1 cellular context compared by ENCODE assay signal in genomic region chr17:59220328-59221158, GRCh38.
TF ChIP-seq lines count a peak whose summit lies in the region.

GDPD1 (plus strand) TSS chr17:59220511; CDS start chr17:59220610, 99 bp downstream.

TF ChIP-seq in K562, 482 proteins besides CTCF, POLR2A, EP300 and RAD21 (continued from another document and continues in another):
- TF ChIP-seq ZNF512 (tag; IDR thresholded peaks at IDR 0.05) (no peak), MECOM (CRISPR knock-in tag; IDR thresholded peaks at IDR 0.05) (no peak), ZNF175 (CRISPR knock-in tag; IDR thresholded peaks at IDR 0.05; ENCODE audit: low read depth) (no peak), PATZ1 (CRISPR knock-in tag; IDR thresholded peaks at IDR 0.05; ENCODE audit: borderline replicate concordance) (no peak), CEBPB (tag; IDR thresholded peaks at IDR 0.05) (peak; percentile 34), MXI1 (IDR thresholded peaks at IDR 0.05; ENCODE audit: low read depth, low read length) (no peak), RBM17 (IDR thresholded peaks at IDR 0.05; ENCODE audit: borderline replicate concordance, low read depth, low read length) (no peak), ZNF589 (CRISPR knock-in tag; IDR thresholded peaks at IDR 0.05; ENCODE audit: low read depth) (no peak), NFRKB (IDR thresholded peaks at IDR 0.05; ENCODE audit: low read depth) (no peak; the same call in 1 of the 2 replicates), E4F1 (CRISPR knock-in tag; IDR thresholded peaks at IDR 0.05; ENCODE audit: borderline replicate concordance) (no peak), MTA1 (IDR thresholded peaks at IDR 0.05; ENCODE audit: borderline replicate concordance) (peak; percentile 63), THRAP3 (IDR thresholded peaks at IDR 0.05; ENCODE audit: borderline replicate concordance) (no peak), ZMIZ1 (IDR thresholded peaks at IDR 0.05; ENCODE audit: low read depth in 2 of 2, low read length in 2 of 2) (no peak), SETDB1 (IDR thresholded peaks at IDR 0.05; ENCODE audit: low read length) (no peak), SPI1 (IDR thresholded peaks at IDR 0.05; ENCODE audit: borderline replicate concordance, low read depth, low read length) (no peak), SAFB2 (IDR thresholded peaks at IDR 0.05; ENCODE audit: borderline replicate concordance, low read depth, low read length, severe bottlenecking) (no peak), SUPT5H (IDR thresholded peaks at IDR 0.05) (peak; percentile 64; the same call in 1 of the 2 replicates), VEZF1 (CRISPR knock-in tag; IDR thresholded peaks at IDR 0.05) (peak; percentile 44), ZNF12 (CRISPR knock-in tag; IDR thresholded peaks at IDR 0.05) (no peak), ETS1 (conservative IDR thresholded peaks at IDR 0.05; ENCODE audit: control insufficient read depth, low read depth, low read length) (no peak), ZNF740 (CRISPR knock-in tag; IDR thresholded peaks at IDR 0.05) (no peak), ZNF740 (tag; IDR thresholded peaks at IDR 0.05) (no peak), ESRRA (IDR thresholded peaks at IDR 0.05; ENCODE audit: borderline replicate concordance, low read depth) (peak; percentile 56; the same call in 1 of the 2 replicates), ZNF146 (CRISPR knock-in tag; IDR thresholded peaks at IDR 0.05; ENCODE audit: unreplicated experiment) (no peak), TAF15 (IDR thresholded peaks at IDR 0.05; ENCODE audit: low read depth, low read length) (no peak), ARID4B (CRISPR knock-in tag; IDR thresholded peaks at IDR 0.05) (peak; percentile 27; the same call in 1 of the 2 replicates), E2F3 (CRISPR knock-in tag; IDR thresholded peaks at IDR 0.05) (no peak), GTF2A2 (tag; IDR thresholded peaks at IDR 0.05) (no peak), POLR3G (IDR thresholded peaks at IDR 0.05; ENCODE audit: extremely low read depth, insufficient read length, insufficient replicate concordance) (no peak), ZBTB12 (CRISPR knock-in tag; IDR thresholded peaks at IDR 0.05) (no peak), NR0B1 (IDR thresholded peaks at IDR 0.05; ENCODE audit: partially characterized antibody) (no peak), SMARCE1 (IDR thresholded peaks at IDR 0.05) (0 out of 2 replicates have a peak, but pooled peaks have one; percentile 69), ELK1 (CRISPR knock-in tag; IDR thresholded peaks at IDR 0.05) (no peak), ZNF408 (CRISPR knock-in tag; IDR thresholded peaks at IDR 0.05; ENCODE audit: low read depth) (no peak), RFX5 (IDR thresholded peaks at IDR 0.05; ENCODE audit: low read depth, low read length) (no peak)
